8 cellular contexts compared by ENCODE assay signal in genomic region chr17:80101160-80101945, GRCh38. TPM values are rescaled to one million over a fixed set of nuclear protein-coding genes. Genes with fewer than 3 reads are reported as not detected.
DNase-seq lines count a peak whose midpoint lies in the region; ATAC-seq lines count a peak whose summit lies in the region.

Gene GAA, plus strand, starts transcription at chr17:80101581. Its CDS starts 3,006 bp downstream, at chr17:80104587.

- peak; percentile 89 for DNase-seq in COLO668 (lab: John Stamatoyannopoulos, UW; ENCODE audit: unreplicated experiment)
- peak; percentile 37 for DNase-seq in OCI-M2 (lab: John Stamatoyannopoulos, UW; ENCODE audit: unreplicated experiment)
- peak; percentile 94 for DNase-seq in activated T-cell treated with anti-CD3 and anti-CD28 coated beads, Interleukin-2, amount 50 U/mL, for 1 hour
- peak; percentile 67 for DNase-seq in stimulated activated CD8-positive, alpha-beta memory T cell treated with anti-CD3 and anti-CD28 coated beads, Interleukin-7, amount 100 ng/mL, for 24 hours (ENCODE audit: low read depth)

- H3K9ac ChIP-seq in HUES6 (ENCODE audit: low read length) (peak within 1 kb of the TSS; percentile 90), muscle layer of colon (ENCODE audit: low read length) (peak within 1 kb of the TSS; percentile 57)

- WGBS in esophagus, 2 donors: 0% methylated on average over 102 to 107 of the region's 107 CpGs

- H3K4me1 ChIP-seq in HUES6 (ENCODE audit: control insufficient read depth, insufficient read depth, low read length) (peaks cover 15% of the 10 kb centered on the region), esophagus (ENCODE audit: control insufficient read depth in 2 of 2, insufficient read depth in 2 of 2, low read length in 1 of 2) (peaks cover 7 to 21% of the 10 kb centered on the region in 2 donors), muscle layer of colon (ENCODE audit: insufficient read depth, low read length) (peaks cover 20% of the 10 kb centered on the region)

- H3K27ac ChIP-seq in HUES6 (ENCODE audit: low read depth, low read length): peak within 1 kb of the TSS; percentile 66
- peak within 1 kb of the TSS; percentile 83 for H3K27ac ChIP-seq in esophagus (ENCODE audit: low read depth in 2 of 2, low read length in 1 of 2)
- peak within 1 kb of the TSS; percentile 95 for H3K27ac ChIP-seq in muscle layer of colon (ENCODE audit: low read depth, low read length)

- H3K4me3 ChIP-seq in HUES6 (ENCODE audit: low read depth, low read length) (peak within 1 kb of the TSS; percentile 98), esophagus (ENCODE audit: low read depth in 1 of 2, low read length in 2 of 2) (peak within 1 kb of the TSS; percentile 76 to 86), muscle layer of colon (ENCODE audit: low read depth in 1 of 2, low read length in 2 of 2) (peak within 1 kb of the TSS; percentile 75 to 88)

- 0 out of 2 replicates have a peak, but pooled peaks cover 2% of the 10 kb centered on the region for H3K36me3 ChIP-seq in HUES6 (ENCODE audit: control insufficient read depth, insufficient read depth, low read length)
- no peaks in the 10 kb centered on the region for H3K36me3 ChIP-seq in esophagus (ENCODE audit: control insufficient read depth in 2 of 2, insufficient read depth in 2 of 2, low read length in 1 of 2)
- H3K36me3 ChIP-seq in muscle layer of colon (ENCODE audit: insufficient read depth, low read length): no peaks in the 10 kb centered on the region

- peak; percentile 75 for ATAC-seq in GM19463 (IDR thresholded peaks at IDR 0.05; ENCODE audit: unreplicated experiment)

- no peaks in the 10 kb centered on the region for H3K9me3 ChIP-seq in HUES6 (ENCODE audit: control insufficient read depth, insufficient read depth, low read depth, low read length)
- H3K9me3 ChIP-seq in esophagus (ENCODE audit: control insufficient read depth in 2 of 2, insufficient read depth in 1 of 2, low read depth in 1 of 2, low read length in 1 of 2): no peaks in the 10 kb centered on the region
- H3K9me3 ChIP-seq in muscle layer of colon (ENCODE audit: low read length): no peaks in the 10 kb centered on the region

- H3K27me3 ChIP-seq in HUES6 (ENCODE audit: control insufficient read depth, insufficient read depth, low read length) (no peaks in the 10 kb centered on the region), esophagus (ENCODE audit: control insufficient read depth in 1 of 2, insufficient read depth in 2 of 2, low read length in 2 of 2) (no peaks in the 10 kb centered on the region), muscle layer of colon (ENCODE audit: control insufficient read depth in 1 of 2, insufficient read depth in 2 of 2, low read length in 2 of 2) (no peaks in the 10 kb centered on the region)

RNA-seq across cellular contexts. Expression of gene GAA, which starts in this region (rescaled TPM):
- polyA plus RNA-seq in esophagus: 10 to 100 TPM; 10.1 to 14.3 TPM

Comparison
In these comparisons a context has a peak if more than half of its experiments do, and no peak if none do; other contexts are left out.
1. Peak in every context shown above with its lines: DNase-seq, ATAC-seq, H3K4me3 ChIP-seq and H3K27ac ChIP-seq.
2. DNase-seq: peak in every context shown above with its lines; median percentile 94 in activated T-cell treated with anti-CD3 and anti-CD28 coated beads, Interleukin-2, amount 50 U/mL, for 1 hour; 89 in COLO668; 67 in stimulated activated CD8-positive, alpha-beta memory T cell treated with anti-CD3 and anti-CD28 coated beads, Interleukin-7, amount 100 ng/mL, for 24 hours; 37 in OCI-M2.